1 cellular context compared by ENCODE assay signal in genomic region chr16:21300309-21301167, GRCh38.
TF ChIP-seq lines count a peak whose summit lies in the region.

No MANE protein-coding gene starts in this region.

TF ChIP-seq in HepG2, 621 proteins besides CTCF, POLR2A, EP300 and RAD21 (continued from another document and continues in another):
- TF ChIP-seq ZNF430 (CRISPR knock-in tag; IDR thresholded peaks at IDR 0.05) (no peak; the same call in 1 of the 2 replicates), TAF15 (IDR thresholded peaks at IDR 0.05; ENCODE audit: low read depth, low read length, poor library complexity, severe bottlenecking) (no peak), TGIF2 (CRISPR knock-in tag; IDR thresholded peaks at IDR 0.05) (peak; percentile 92), BCL6 (CRISPR knock-in tag; IDR thresholded peaks at IDR 0.05) (peak; percentile 62; the same call in 1 of the 2 replicates), ATF7-NPFF (CRISPR knock-in tag; IDR thresholded peaks at IDR 0.05; ENCODE audit: low read depth) (no peak; the same call in 1 of the 2 replicates), ZBTB42 (CRISPR knock-in tag; IDR thresholded peaks at IDR 0.05) (no peak), SUZ12 (IDR thresholded peaks at IDR 0.05; ENCODE audit: low read depth, low read length) (no peak), ZNF251 (CRISPR knock-in tag; IDR thresholded peaks at IDR 0.05) (no peak), ZSCAN22 (CRISPR knock-in tag; IDR thresholded peaks at IDR 0.05) (no peak), PPARG (CRISPR knock-in tag; conservative IDR thresholded peaks at IDR 0.05) (peak; percentile 87), ZFP36L1 (CRISPR knock-in tag; IDR thresholded peaks at IDR 0.05) (peak; percentile 87), ZC3H4 (CRISPR knock-in tag; IDR thresholded peaks at IDR 0.05; ENCODE audit: borderline replicate concordance) (no peak), HMG20B (CRISPR knock-in tag; conservative IDR thresholded peaks at IDR 0.05) (no peak; the same call in 1 of the 2 replicates), NBN (conservative IDR thresholded peaks at IDR 0.05) (no peak), ZBTB38 (CRISPR knock-in tag; IDR thresholded peaks at IDR 0.05) (no peak), ZNF382 (CRISPR knock-in tag; IDR thresholded peaks at IDR 0.05; ENCODE audit: borderline replicate concordance) (no peak), SMAD9 (CRISPR knock-in tag; IDR thresholded peaks at IDR 0.05) (no peak; the same call in 1 of the 2 replicates), ETV6 (CRISPR knock-in tag; conservative IDR thresholded peaks at IDR 0.05) (no peak; the same call in 1 of the 2 replicates), ZBED4 (CRISPR knock-in tag; IDR thresholded peaks at IDR 0.05; ENCODE audit: borderline replicate concordance) (peak; percentile 84; the same call in 1 of the 2 replicates), SRF (IDR thresholded peaks at IDR 0.05; ENCODE audit: low read depth, low read length) (peak; percentile 52; the same call in 1 of the 2 replicates), EHMT2 (IDR thresholded peaks at IDR 0.05; ENCODE audit: borderline replicate concordance, low read depth, low read length) (no peak; the same call in 1 of the 2 replicates), HNF4G (IDR thresholded peaks at IDR 0.05; ENCODE audit: borderline replicate concordance, low read depth, low read length) (no peak; the same call in 1 of the 2 replicates), HNF4G (CRISPR knock-in tag; IDR thresholded peaks at IDR 0.05; ENCODE audit: borderline replicate concordance, low read depth) (0 out of 2 replicates have a peak, but pooled peaks have one; percentile 54), ZNF550 (CRISPR knock-in tag; IDR thresholded peaks at IDR 0.05; ENCODE audit: borderline replicate concordance) (no peak), ZNF101 (CRISPR knock-in tag; IDR thresholded peaks at IDR 0.05; ENCODE audit: borderline replicate concordance, low read depth) (no peak), ZNF605 (CRISPR knock-in tag; IDR thresholded peaks at IDR 0.05) (peak; percentile 88), KDM4B (CRISPR knock-in tag; IDR thresholded peaks at IDR 0.05) (peak; percentile 97; the same call in 1 of the 2 replicates), FOXK1 (CRISPR knock-in tag; IDR thresholded peaks at IDR 0.05; ENCODE audit: borderline replicate concordance, low read depth) (peak; percentile 84; the same call in 1 of the 2 replicates), RNF2 (conservative IDR thresholded peaks at IDR 0.05; ENCODE audit: low read depth) (peak; percentile 80), PBX3 (CRISPR knock-in tag; IDR thresholded peaks at IDR 0.05; ENCODE audit: borderline replicate concordance) (no peak), KDM5B (CRISPR knock-in tag; IDR thresholded peaks at IDR 0.05; ENCODE audit: borderline replicate concordance) (no peak; the same call in 1 of the 2 replicates), ZBTB25 (CRISPR knock-in tag; IDR thresholded peaks at IDR 0.05) (peak; percentile 90), ZNF724P (CRISPR knock-in tag; IDR thresholded peaks at IDR 0.05; ENCODE audit: borderline replicate concordance) (no peak), HIVEP1 (CRISPR knock-in tag; IDR thresholded peaks at IDR 0.05) (peak; percentile 65; the same call in 1 of the 2 replicates), MIER3 (CRISPR knock-in tag; IDR thresholded peaks at IDR 0.05; ENCODE audit: borderline replicate concordance) (peak; percentile 92), BCLAF1 (IDR thresholded peaks at IDR 0.05) (no peak), JARID2 (CRISPR knock-in tag; IDR thresholded peaks at IDR 0.05; ENCODE audit: insufficient replicate concordance) (no peak)
- TF ChIP-seq, protein P1, sequence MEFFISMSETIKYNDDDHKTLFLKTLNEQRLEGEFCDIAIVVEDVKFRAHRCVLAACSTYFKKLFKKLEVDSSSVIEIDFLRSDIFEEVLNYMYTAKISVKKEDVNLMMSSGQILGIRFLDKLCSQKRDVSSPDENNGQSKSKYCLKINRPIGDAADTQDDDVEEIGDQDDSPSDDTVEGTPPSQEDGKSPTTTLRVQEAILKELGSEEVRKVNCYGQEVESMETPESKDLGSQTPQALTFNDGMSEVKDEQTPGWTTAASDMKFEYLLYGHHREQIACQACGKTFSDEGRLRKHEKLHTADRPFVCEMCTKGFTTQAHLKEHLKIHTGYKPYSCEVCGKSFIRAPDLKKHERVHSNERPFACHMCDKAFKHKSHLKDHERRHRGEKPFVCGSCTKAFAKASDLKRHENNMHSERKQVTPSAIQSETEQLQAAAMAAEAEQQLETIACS (CRISPR knock-in tag; IDR thresholded peaks at IDR 0.05): 0 out of 2 replicates have a peak, but pooled peaks have one; percentile 36
- TF ChIP-seq, protein P2, sequence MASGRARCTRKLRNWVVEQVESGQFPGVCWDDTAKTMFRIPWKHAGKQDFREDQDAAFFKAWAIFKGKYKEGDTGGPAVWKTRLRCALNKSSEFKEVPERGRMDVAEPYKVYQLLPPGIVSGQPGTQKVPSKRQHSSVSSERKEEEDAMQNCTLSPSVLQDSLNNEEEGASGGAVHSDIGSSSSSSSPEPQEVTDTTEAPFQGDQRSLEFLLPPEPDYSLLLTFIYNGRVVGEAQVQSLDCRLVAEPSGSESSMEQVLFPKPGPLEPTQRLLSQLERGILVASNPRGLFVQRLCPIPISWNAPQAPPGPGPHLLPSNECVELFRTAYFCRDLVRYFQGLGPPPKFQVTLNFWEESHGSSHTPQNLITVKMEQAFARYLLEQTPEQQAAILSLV (CRISPR knock-in tag; IDR thresholded peaks at IDR 0.05; ENCODE audit: borderline replicate concordance): 0 out of 2 replicates have a peak, but pooled peaks have one; percentile 60
- TF ChIP-seq, protein P3, sequence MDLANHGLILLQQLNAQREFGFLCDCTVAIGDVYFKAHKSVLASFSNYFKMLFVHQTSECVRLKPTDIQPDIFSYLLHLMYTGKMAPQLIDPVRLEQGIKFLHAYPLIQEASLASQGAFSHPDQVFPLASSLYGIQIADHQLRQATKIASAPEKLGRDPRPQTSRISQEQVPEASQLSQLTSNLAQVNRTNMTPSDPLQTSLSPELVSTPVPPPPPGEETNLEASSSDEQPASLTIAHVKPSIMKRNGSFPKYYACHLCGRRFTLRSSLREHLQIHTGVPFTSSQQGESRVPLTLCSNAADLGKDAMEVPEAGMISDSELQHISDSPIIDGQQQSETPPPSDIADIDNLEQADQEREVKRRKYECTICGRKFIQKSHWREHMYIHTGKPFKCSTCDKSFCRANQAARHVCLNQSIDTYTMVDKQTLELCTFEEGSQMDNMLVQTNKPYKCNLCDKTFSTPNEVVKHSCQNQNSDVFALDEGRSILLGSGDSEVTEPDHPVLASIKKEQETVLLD (CRISPR knock-in tag; IDR thresholded peaks at IDR 0.05; ENCODE audit: low read depth): no peak
- TF ChIP-seq, protein P4, sequence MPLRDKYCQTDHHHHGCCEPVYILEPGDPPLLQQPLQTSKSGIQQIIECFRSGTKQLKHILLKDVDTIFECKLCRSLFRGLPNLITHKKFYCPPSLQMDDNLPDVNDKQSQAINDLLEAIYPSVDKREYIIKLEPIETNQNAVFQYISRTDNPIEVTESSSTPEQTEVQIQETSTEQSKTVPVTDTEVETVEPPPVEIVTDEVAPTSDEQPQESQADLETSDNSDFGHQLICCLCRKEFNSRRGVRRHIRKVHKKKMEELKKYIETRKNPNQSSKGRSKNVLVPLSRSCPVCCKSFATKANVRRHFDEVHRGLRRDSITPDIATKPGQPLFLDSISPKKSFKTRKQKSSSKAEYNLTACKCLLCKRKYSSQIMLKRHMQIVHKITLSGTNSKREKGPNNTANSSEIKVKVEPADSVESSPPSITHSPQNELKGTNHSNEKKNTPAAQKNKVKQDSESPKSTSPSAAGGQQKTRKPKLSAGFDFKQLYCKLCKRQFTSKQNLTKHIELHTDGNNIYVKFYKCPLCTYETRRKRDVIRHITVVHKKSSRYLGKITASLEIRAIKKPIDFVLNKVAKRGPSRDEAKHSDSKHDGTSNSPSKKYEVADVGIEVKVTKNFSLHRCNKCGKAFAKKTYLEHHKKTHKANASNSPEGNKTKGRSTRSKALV (CRISPR knock-in tag; IDR thresholded peaks at IDR 0.05): 0 out of 2 replicates have a peak, but pooled peaks have one; percentile 77
- TF ChIP-seq, protein P5, sequence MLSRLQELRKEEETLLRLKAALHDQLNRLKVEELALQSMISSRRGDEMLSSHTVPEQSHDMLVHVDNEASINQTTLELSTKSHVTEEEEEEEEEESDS (CRISPR knock-in tag; IDR thresholded peaks at IDR 0.05; ENCODE audit: borderline replicate concordance): no peak
- TF ChIP-seq, protein P6, sequence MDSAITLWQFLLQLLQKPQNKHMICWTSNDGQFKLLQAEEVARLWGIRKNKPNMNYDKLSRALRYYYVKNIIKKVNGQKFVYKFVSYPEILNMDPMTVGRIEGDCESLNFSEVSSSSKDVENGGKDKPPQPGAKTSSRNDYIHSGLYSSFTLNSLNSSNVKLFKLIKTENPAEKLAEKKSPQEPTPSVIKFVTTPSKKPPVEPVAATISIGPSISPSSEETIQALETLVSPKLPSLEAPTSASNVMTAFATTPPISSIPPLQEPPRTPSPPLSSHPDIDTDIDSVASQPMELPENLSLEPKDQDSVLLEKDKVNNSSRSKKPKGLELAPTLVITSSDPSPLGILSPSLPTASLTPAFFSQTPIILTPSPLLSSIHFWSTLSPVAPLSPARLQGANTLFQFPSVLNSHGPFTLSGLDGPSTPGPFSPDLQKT (CRISPR knock-in tag; IDR thresholded peaks at IDR 0.05; ENCODE audit: borderline replicate concordance): 0 out of 2 replicates have a peak, but pooled peaks have one; percentile 52
